Comparison of ENCODE assay signal across 8 cellular contexts in genomic region chr2:63189026-63189425, GRCh38.
DNase-seq lines count a peak whose midpoint lies in the region; ATAC-seq and TF ChIP-seq lines count a peak whose summit lies in the region.

No MANE protein-coding gene starts in this region.

- H3K4me1 ChIP-seq in cardiac muscle cell (ENCODE audit: low read depth): no peaks in the 10 kb centered on the region

- H3K4me3 Mint-ChIP-seq in glutamatergic neuron (ENCODE audit: unreplicated experiment): no peak overlapping the region

- no peak for ATAC-seq in left ventricle myocardium superior
- ATAC-seq in HG03175 (IDR thresholded peaks at IDR 0.05; ENCODE audit: unreplicated experiment): peak; percentile 78
- ATAC-seq in HG03457 (IDR thresholded peaks at IDR 0.05; ENCODE audit: unreplicated experiment): no peak
- no peak for ATAC-seq in omental fat pad (ENCODE audit: low FRiP score)
- ATAC-seq in HG03196 (IDR thresholded peaks at IDR 0.05; ENCODE audit: unreplicated experiment): no peak

- H3K27ac ChIP-seq in cardiac muscle cell: no peak overlapping the region

- peaks cover 6% of the 10 kb centered on the region for H3K36me3 Mint-ChIP-seq in glutamatergic neuron (ENCODE audit: unreplicated experiment)

- H3K27me3 ChIP-seq in cardiac muscle cell: no peaks in the 10 kb centered on the region

- H3K9me3 ChIP-seq in cardiac muscle cell (ENCODE audit: low read depth): no peaks in the 10 kb centered on the region

- TF ChIP-seq CTCF in cardiac muscle cell (IDR thresholded peaks at IDR 0.05; ENCODE audit: low read depth, low read length): peak; percentile 95
- peak; percentile 63 for TF ChIP-seq CTCF in glutamatergic neuron (IDR thresholded peaks at IDR 0.05; ENCODE audit: partially characterized antibody, unreplicated experiment)
- no peak for TF ChIP-seq CTCF in omental fat pad (IDR thresholded peaks at IDR 0.05)

- intact Hi-C loops in left ventricle myocardium superior (cut with micrococcal nuclease): no loop called here

- no peak overlapping the region for H3K4me3 ChIP-seq in cardiac muscle cell

- H3K9me3 Mint-ChIP-seq in glutamatergic neuron (ENCODE audit: unreplicated experiment): no peaks in the 10 kb centered on the region

- DNase-seq in cardiac muscle cell (ENCODE audit: low read depth in 1 of 2, low spot score in 1 of 2) (peak; percentile 25 to 68), left ventricle myocardium superior (no peak), SK-MEL-5 (ENCODE audit: low read depth, low spot score) (peak; percentile 82), glutamatergic neuron (peak; percentile 60), omental fat pad (ENCODE audit: low spot score) (no peak)

- in situ Hi-C loops in SK-MEL-5 (cut with HindIII; ENCODE audit: low pct_unique_long_range_greater_than_20kb, low sequenced_read_pairs): no loop called here

- H3K36me3 ChIP-seq in cardiac muscle cell: no peaks in the 10 kb centered on the region

- no peak overlapping the region for H3K27ac Mint-ChIP-seq in glutamatergic neuron (ENCODE audit: unreplicated experiment)

- no peaks in the 10 kb centered on the region for H3K27me3 Mint-ChIP-seq in glutamatergic neuron (ENCODE audit: unreplicated experiment)

- no peaks in the 10 kb centered on the region for H3K4me1 Mint-ChIP-seq in glutamatergic neuron (ENCODE audit: low read depth, unreplicated experiment)

Comparison
In these comparisons a context has a peak if more than half of its experiments do, and no peak if none do; other contexts are left out.
1. DNase-seq: peak in cardiac muscle cell (2 of 2), SK-MEL-5 (single experiment) and glutamatergic neuron (single experiment); none in left ventricle myocardium superior (single experiment) and omental fat pad (single experiment).
2. CTCF ChIP-seq: peak in cardiac muscle cell (single experiment) and glutamatergic neuron (single experiment); none in omental fat pad (0 of 3).